Comparison of ENCODE assay signal across 18 cellular contexts in genomic region chr3:179723617-179724016, GRCh38.
DNase-seq lines count a peak whose midpoint lies in the region; ATAC-seq and TF ChIP-seq lines count a peak whose summit lies in the region.
"Had no signal": no experiment of that assay in that cellular context is flagged by ENCODE, and none has a peak within 500 bp of the region (broad histone marks: within the 10 kb centered on the region; RNA-seq: fewer than 3 reads in every experiment).

No MANE protein-coding gene starts in this region.

- peaks cover 10 to 23% of the 10 kb centered on the region in 2 donors for H3K4me1 ChIP-seq in gastrocnemius medialis
- peaks cover 3% of the 10 kb centered on the region; the same call in 1 of the 2 replicates for H3K4me1 ChIP-seq in Karpas-422 (ENCODE audit: low read length)
- H3K4me1 ChIP-seq: BLaER1, Caco-2, HAP-1 had no signal

- H3K27me3 ChIP-seq in gastrocnemius medialis (no peaks in the 10 kb centered on the region), Karpas-422 (ENCODE audit: low read length) (no peaks in the 10 kb centered on the region)
- H3K27me3 ChIP-seq: BLaER1 had no signal

- H3K79me2 ChIP-seq in Karpas-422 (ENCODE audit: low read length), result peaks cover 37% of the 10 kb centered on the region

- H3K9me3 ChIP-seq in gastrocnemius medialis (no peaks in the 10 kb centered on the region), Karpas-422 (ENCODE audit: low read length) (no peaks in the 10 kb centered on the region)
- H3K9me3 ChIP-seq: Caco-2, HAP-1 had no signal

- no peak overlapping the region for H3K9ac ChIP-seq in Karpas-422 (ENCODE audit: low read length)
- H3K9ac ChIP-seq: BLaER1 had no signal

- no peaks in the 10 kb centered on the region for H3K4me1 Mint-ChIP-seq in activated CD4-positive, alpha-beta T cell treated with anti-CD3 and anti-CD28 coated beads for 36 hours
- no peaks in the 10 kb centered on the region for H3K4me1 Mint-ChIP-seq in activated naive CD4-positive, alpha-beta T cell treated with anti-CD3 and anti-CD28 coated beads for 36 hours (ENCODE audit: low read depth)
- H3K4me1 Mint-ChIP-seq: CD4-positive, CD25-positive, alpha-beta regulatory T cell had no signal

- 0 out of 2 replicates have a peak, but pooled peaks cover 3% of the 10 kb centered on the region for H4K20me1 ChIP-seq in Karpas-422 (ENCODE audit: insufficient read depth, low read depth, low read length)
- H4K20me1 ChIP-seq: BLaER1 had no signal

- H3K27ac ChIP-seq in gastrocnemius medialis (peak overlapping the region; percentile 70 to 75 (median 71)), Karpas-422 (ENCODE audit: low read length) (no peak overlapping the region)
- H3K27ac ChIP-seq: 22Rv1, BLaER1, C4-2B had no signal

- H2AFZ ChIP-seq in Karpas-422 (ENCODE audit: low read length), result no peak overlapping the region

- no peak for TF ChIP-seq POLR2A in gastrocnemius medialis (IDR thresholded peaks at IDR 0.05)

- no peak overlapping the region for H3K27ac Mint-ChIP-seq in activated CD4-positive, alpha-beta T cell treated with anti-CD3 and anti-CD28 coated beads for 36 hours
- H3K27ac Mint-ChIP-seq in activated naive CD4-positive, alpha-beta T cell treated with anti-CD3 and anti-CD28 coated beads for 36 hours, result no peak overlapping the region
- H3K27ac Mint-ChIP-seq: B cell; CD8-positive, alpha-beta T cell; HFFc6 had no signal

- intact Hi-C loops in activated CD4-positive, alpha-beta T cell treated with anti-CD3 and anti-CD28 coated beads for 36 hours (cut with DNase I, micrococcal nuclease), result no loop called here
- intact Hi-C loops in activated naive CD4-positive, alpha-beta T cell treated with anti-CD3 and anti-CD28 coated beads for 36 hours (cut with micrococcal nuclease), result no loop called here
- intact Hi-C loops in gastrocnemius medialis (cut with DNase I; ENCODE audit: low total_unique reads), result no loop called here

- H3K9me3 Mint-ChIP-seq in activated CD4-positive, alpha-beta T cell treated with anti-CD3 and anti-CD28 coated beads for 36 hours (ENCODE audit: low read depth), result no peaks in the 10 kb centered on the region
- H3K9me3 Mint-ChIP-seq in activated naive CD4-positive, alpha-beta T cell treated with anti-CD3 and anti-CD28 coated beads for 36 hours, result no peaks in the 10 kb centered on the region
- H3K9me3 Mint-ChIP-seq: CD8-positive, alpha-beta T cell; HFFc6 had no signal

- no peaks in the 10 kb centered on the region for H3K27me3 Mint-ChIP-seq in activated CD4-positive, alpha-beta T cell treated with anti-CD3 and anti-CD28 coated beads for 36 hours
- H3K27me3 Mint-ChIP-seq in activated naive CD4-positive, alpha-beta T cell treated with anti-CD3 and anti-CD28 coated beads for 36 hours (ENCODE audit: low read depth), result no peaks in the 10 kb centered on the region
- H3K27me3 Mint-ChIP-seq: B cell; CD4-positive, CD25-positive, alpha-beta regulatory T cell had no signal

- TF ChIP-seq CTCF in gastrocnemius medialis (IDR thresholded peaks at IDR 0.05 in 4 of 5, conservative IDR thresholded peaks at IDR 0.05 in 1 of 5), result no peak

- no peak overlapping the region for H3K4me3 ChIP-seq in gastrocnemius medialis
- no peak overlapping the region for H3K4me3 ChIP-seq in Karpas-422 (ENCODE audit: low read length)
- H3K4me3 ChIP-seq: BLaER1, HAP-1 had no signal

- CTCF ChIA-PET in activated CD4-positive, alpha-beta T cell treated with anti-CD3 and anti-CD28 coated beads for 36 hours (lab: Charles Lee), result no interaction called here
- CTCF ChIA-PET in activated naive CD4-positive, alpha-beta T cell treated with anti-CD3 and anti-CD28 coated beads for 36 hours (lab: Charles Lee), result no interaction called here

- peak; percentile 66 for ATAC-seq in activated CD4-positive, alpha-beta T cell treated with anti-CD3 and anti-CD28 coated beads for 36 hours
- no peak for ATAC-seq in gastrocnemius medialis
- ATAC-seq: CD8-positive, alpha-beta T cell had no signal

- POLR2A ChIA-PET in activated CD4-positive, alpha-beta T cell treated with anti-CD3 and anti-CD28 coated beads for 36 hours (lab: Charles Lee), result no interaction called here

- peaks cover 18% of the 10 kb centered on the region for H3K36me3 Mint-ChIP-seq in activated CD4-positive, alpha-beta T cell treated with anti-CD3 and anti-CD28 coated beads for 36 hours (ENCODE audit: low read depth)
- H3K36me3 Mint-ChIP-seq in activated naive CD4-positive, alpha-beta T cell treated with anti-CD3 and anti-CD28 coated beads for 36 hours (ENCODE audit: low read depth), result peaks cover 35% of the 10 kb centered on the region

- H3K4me3 Mint-ChIP-seq in activated CD4-positive, alpha-beta T cell treated with anti-CD3 and anti-CD28 coated beads for 36 hours, result no peak overlapping the region
- H3K4me3 Mint-ChIP-seq in activated naive CD4-positive, alpha-beta T cell treated with anti-CD3 and anti-CD28 coated beads for 36 hours, result no peak overlapping the region
- H3K4me3 Mint-ChIP-seq: B cell; CD4-positive, CD25-positive, alpha-beta regulatory T cell; CD8-positive, alpha-beta T cell; HFFc6 had no signal

- no peaks in the 10 kb centered on the region for H3K9me2 ChIP-seq in Karpas-422 (replicated peaks; ENCODE audit: insufficient read depth, low read length)

- in situ Hi-C loops in gastrocnemius medialis (cut with MboI; ENCODE audit: low sequenced_read_pairs in 4 of 4), result no loop called here

- peak; percentile 9 for DNase-seq in activated CD4-positive, alpha-beta T cell treated with anti-CD3 and anti-CD28 coated beads for 36 hours
- no peak for DNase-seq in activated CD4-positive, alpha-beta T cell treated with anti-CD3 and anti-CD28 coated beads for 1 hour
- peak; percentile 5 for DNase-seq in activated naive CD4-positive, alpha-beta T cell treated with anti-CD3 and anti-CD28 coated beads for 36 hours
- no peak for DNase-seq in activated naive CD4-positive, alpha-beta T cell treated with anti-CD3 and anti-CD28 coated beads, Interleukin-2, amount 50 U/mL, for 16 hours
- no peak for DNase-seq in gastrocnemius medialis
- no peak for DNase-seq in Karpas-422
- DNase-seq: Caco-2; CD4-positive, CD25-positive, alpha-beta regulatory T cell; CD8-positive, alpha-beta T cell; DMS153; DND-41; GOT3; HFFc6 had no signal

- H3K36me3 ChIP-seq in gastrocnemius medialis (peaks cover 0 to 27% of the 10 kb centered on the region in 2 donors), Karpas-422 (ENCODE audit: insufficient read depth, low read length) (peaks cover 29% of the 10 kb centered on the region; the same call in 1 of the 2 replicates)

- no peak overlapping the region for H3K4me2 ChIP-seq in Karpas-422 (ENCODE audit: low read depth, low read length, poor library complexity, severe bottlenecking)
- H3K4me2 ChIP-seq: BLaER1 had no signal

Comparison
In these comparisons a context has a peak if more than half of its experiments do, and no peak if none do; other contexts are left out.
1. DNase-seq: peak in activated CD4-positive, alpha-beta T cell treated with anti-CD3 and anti-CD28 coated beads for 36 hours (single experiment) and activated naive CD4-positive, alpha-beta T cell treated with anti-CD3 and anti-CD28 coated beads for 36 hours (single experiment); none in activated CD4-positive, alpha-beta T cell treated with anti-CD3 and anti-CD28 coated beads for 1 hour (single experiment), activated naive CD4-positive, alpha-beta T cell treated with anti-CD3 and anti-CD28 coated beads, Interleukin-2, amount 50 U/mL, for 16 hours (single experiment), gastrocnemius medialis (0 of 2) and Karpas-422 (single experiment).